ENCODE assay signal across 8 cellular contexts in the genomic region with DNA sequence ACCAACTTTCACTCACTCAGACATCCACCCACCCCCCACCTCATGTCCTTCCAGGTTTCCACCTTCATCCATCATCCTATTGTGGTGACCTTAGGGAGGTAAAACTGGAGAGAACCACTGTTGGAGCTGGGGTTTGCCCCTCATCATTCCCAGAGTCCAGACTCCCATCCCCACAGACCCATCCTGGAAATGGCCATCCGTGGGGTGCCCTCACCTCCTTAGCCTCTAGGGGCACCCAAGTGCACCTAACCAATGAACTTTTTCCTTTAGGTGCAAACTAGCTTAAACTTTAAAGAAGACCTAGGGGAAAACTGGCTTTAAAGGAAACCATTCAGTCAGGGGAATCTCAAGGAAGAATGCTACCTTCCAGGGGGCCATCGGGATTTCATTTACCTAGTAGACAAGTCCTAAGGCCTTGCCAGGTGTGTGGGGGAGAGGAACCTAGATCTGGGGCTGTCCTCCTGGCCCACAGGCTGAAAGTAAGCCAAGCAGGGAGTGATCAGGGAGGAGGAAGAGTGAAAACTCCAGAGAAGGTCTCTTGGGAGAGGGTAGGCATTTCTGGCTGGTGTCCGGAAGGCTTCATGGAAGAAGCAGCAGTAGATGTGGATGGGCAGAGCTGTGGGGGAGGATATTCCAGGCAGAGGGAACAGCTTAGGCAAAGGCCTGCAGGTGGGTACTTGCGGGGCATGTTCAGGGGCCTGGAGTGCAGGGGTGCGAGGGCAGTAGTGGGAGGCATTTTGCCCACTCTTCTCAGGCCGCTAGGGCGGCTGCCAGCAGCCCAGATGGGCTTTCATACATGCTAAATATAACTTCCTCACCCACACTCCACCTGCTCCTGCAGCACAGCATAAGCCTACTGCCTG. TPM values are rescaled to one million over a fixed set of nuclear protein-coding genes. Genes with fewer than 3 reads are reported as not detected.
DNase-seq lines count a peak whose midpoint lies in the region; ATAC-seq and TF ChIP-seq lines count a peak whose summit lies in the region.

No MANE protein-coding gene starts in this region.

- H3K4me1 Mint-ChIP-seq in HFFc6 (ENCODE audit: low read depth): peaks cover 23% of the 10 kb centered on the region
- H3K4me1 Mint-ChIP-seq in activated CD8-positive, alpha-beta T cell treated with anti-CD3 and anti-CD28 coated beads, Interleukin-2, amount 10 ng/mL, durations not matched to agents 7 days and 5 days (ENCODE audit: low read depth): peaks cover 74% of the 10 kb centered on the region
- peaks cover 21% of the 10 kb centered on the region for H3K4me1 Mint-ChIP-seq in type B pancreatic cell (ENCODE audit: unreplicated experiment)

- H3K36me3 Mint-ChIP-seq in HFFc6 (ENCODE audit: low read depth) (no peaks in the 10 kb centered on the region; the same call in 1 of the 2 replicates), type B pancreatic cell (no peaks in the 10 kb centered on the region)
- peaks cover 70% of the 10 kb centered on the region for H3K36me3 Mint-ChIP-seq in activated CD8-positive, alpha-beta T cell treated with anti-CD3 and anti-CD28 coated beads, Interleukin-2, amount 10 ng/mL, durations not matched to agents 7 days and 5 days (ENCODE audit: low read depth)

- no peak overlapping the region for H3K27ac Mint-ChIP-seq in HFFc6
- peak overlapping the region; percentile 51 for H3K27ac Mint-ChIP-seq in activated CD8-positive, alpha-beta T cell treated with anti-CD3 and anti-CD28 coated beads, Interleukin-2, amount 10 ng/mL, durations not matched to agents 7 days and 5 days
- peak overlapping the region; percentile 59 for H3K27ac Mint-ChIP-seq in type B pancreatic cell

- peaks cover 16% of the 10 kb centered on the region for H3K27me3 Mint-ChIP-seq in HFFc6 (ENCODE audit: insufficient read depth)
- H3K27me3 Mint-ChIP-seq in activated CD8-positive, alpha-beta T cell treated with anti-CD3 and anti-CD28 coated beads, Interleukin-2, amount 10 ng/mL, durations not matched to agents 7 days and 5 days (ENCODE audit: low read depth): no peaks in the 10 kb centered on the region
- H3K27me3 Mint-ChIP-seq in type B pancreatic cell: peaks cover 6% of the 10 kb centered on the region

- peak; percentile 65 for DNase-seq in D341Med (ENCODE audit: low spot score)
- no peak for DNase-seq in HFFc6
- DNase-seq in activated CD8-positive, alpha-beta T cell treated with anti-CD3 and anti-CD28 coated beads, Interleukin-2, amount 10 ng/mL, durations not matched to agents 7 days and 5 days: peak; percentile 55
- peak; percentile 67 for DNase-seq in germinal center (ENCODE audit: low spot score)
- DNase-seq in type B pancreatic cell (ENCODE audit: extremely low spot score, unreplicated experiment): no peak

- H3K9me3 Mint-ChIP-seq in HFFc6 (no peaks in the 10 kb centered on the region), type B pancreatic cell (no peaks in the 10 kb centered on the region)
- no peaks in the 10 kb centered on the region for H3K9me3 Mint-ChIP-seq in activated CD8-positive, alpha-beta T cell treated with anti-CD3 and anti-CD28 coated beads, Interleukin-2, amount 10 ng/mL, durations not matched to agents 7 days and 5 days (ENCODE audit: insufficient read depth)

- CTCF ChIA-PET in activated CD8-positive, alpha-beta T cell treated with anti-CD3 and anti-CD28 coated beads, Interleukin-2, amount 10 ng/mL, durations not matched to agents 7 days and 5 days (lab: Charles Lee): interaction anchor here (0.7 to 9.3 kb wide), 30 partner anchors 9 to 133 kb away, joined by 3 to 122 read pairs (median 4); partner anchors contain the start of genes F12, LMAN2, PFN3 and RGS14

- POLR2A ChIA-PET in activated CD8-positive, alpha-beta T cell treated with anti-CD3 and anti-CD28 coated beads, Interleukin-2, amount 10 ng/mL, durations not matched to agents 7 days and 5 days (lab: Charles Lee): interaction anchor here (0.5 to 1.3 kb wide), 3 partner anchors 10 to 57 kb away, joined by 4 to 6 read pairs (median 4); partner anchors contain the start of genes GRK6 and LMAN2

- no peak for ATAC-seq in activated CD8-positive, alpha-beta T cell treated with anti-CD3 and anti-CD28 coated beads, Interleukin-2, amount 10 ng/mL, durations not matched to agents 7 days and 5 days
- ATAC-seq in HG03342 (IDR thresholded peaks at IDR 0.05; ENCODE audit: unreplicated experiment): no peak
- ATAC-seq in GM18909 (IDR thresholded peaks at IDR 0.05; ENCODE audit: poor library complexity, unreplicated experiment): no peak
- no peak for ATAC-seq in HG02884 (IDR thresholded peaks at IDR 0.05; ENCODE audit: unreplicated experiment)

- TF ChIP-seq CTCF in HFFc6 (IDR thresholded peaks at IDR 0.05) (peak; percentile 80), type B pancreatic cell (conservative IDR thresholded peaks at IDR 0.05) (peak; percentile 74)

- H3K4me3 Mint-ChIP-seq in HFFc6 (peak overlapping the region; percentile 54; the same call in 1 of the 2 replicates), type B pancreatic cell (peak overlapping the region; percentile 82)
- no peak overlapping the region for H3K4me3 Mint-ChIP-seq in activated CD8-positive, alpha-beta T cell treated with anti-CD3 and anti-CD28 coated beads, Interleukin-2, amount 10 ng/mL, durations not matched to agents 7 days and 5 days

RNA-seq across cellular contexts. Expression of gene RGS14, which starts 11.6 kb away (rescaled TPM):
- total RNA-seq in HFFc6 (2021; fragmentation: NEBNext Ultra II Directional; extraction: Animal tissue kit (Norgen Biotek cat#: 25700)): 1 to 10 TPM; 1.0 to 2.2 (median 1.2) TPM
- 100 to 1,000 TPM; 112 to 117 TPM for total RNA-seq in activated CD8-positive, alpha-beta T cell treated with anti-CD3 and anti-CD28 coated beads, Interleukin-2, amount 10 ng/mL, durations not matched to agents 7 days and 5 days
- 8.9 and 16.6 TPM in 2 replicates for total RNA-seq in type B pancreatic cell (ENCODE audit: low replicate concordance)

RNA-seq across cellular contexts. Expression of gene SLC34A1, which starts 15.0 kb away (rescaled TPM):
- not detected for total RNA-seq in HFFc6 (2021; fragmentation: NEBNext Ultra II Directional; extraction: Animal tissue kit (Norgen Biotek cat#: 25700))
- total RNA-seq in activated CD8-positive, alpha-beta T cell treated with anti-CD3 and anti-CD28 coated beads, Interleukin-2, amount 10 ng/mL, durations not matched to agents 7 days and 5 days: 1 to 10 TPM; 2.0 to 2.1 TPM
- total RNA-seq in type B pancreatic cell (ENCODE audit: low replicate concordance): 0.12 and 0.22 TPM in 2 replicates

RNA-seq across cellular contexts. Expression of gene LMAN2, which starts 17.8 kb away (rescaled TPM):
- total RNA-seq in HFFc6 (2021; fragmentation: NEBNext Ultra II Directional; extraction: Animal tissue kit (Norgen Biotek cat#: 25700)): 100 to 1,000 TPM; 153 to 169 (median 164) TPM
- total RNA-seq in activated CD8-positive, alpha-beta T cell treated with anti-CD3 and anti-CD28 coated beads, Interleukin-2, amount 10 ng/mL, durations not matched to agents 7 days and 5 days: 100 to 1,000 TPM; 119 to 127 TPM
- 102 and 129 TPM in 2 replicates for total RNA-seq in type B pancreatic cell (ENCODE audit: low replicate concordance)

RNA-seq across cellular contexts. Expression of gene PFN3, which starts 31.2 kb away (rescaled TPM):
- total RNA-seq in HFFc6 (2021; fragmentation: NEBNext Ultra II Directional; extraction: Animal tissue kit (Norgen Biotek cat#: 25700)): not detected
- total RNA-seq in activated CD8-positive, alpha-beta T cell treated with anti-CD3 and anti-CD28 coated beads, Interleukin-2, amount 10 ng/mL, durations not matched to agents 7 days and 5 days: not detected
- total RNA-seq in type B pancreatic cell (ENCODE audit: low replicate concordance): not detected in 2 replicates

RNA-seq across cellular contexts. Expression of gene F12, which starts 40.1 kb away (rescaled TPM):
- 1 to 10 TPM in 1 of 6 experiments, under 1 TPM in 5; 0.63 to 1.2 (median 0.87) TPM for total RNA-seq in HFFc6 (2021; fragmentation: NEBNext Ultra II Directional; extraction: Animal tissue kit (Norgen Biotek cat#: 25700))
- 1 to 10 TPM; 3.2 to 3.5 TPM for total RNA-seq in activated CD8-positive, alpha-beta T cell treated with anti-CD3 and anti-CD28 coated beads, Interleukin-2, amount 10 ng/mL, durations not matched to agents 7 days and 5 days
- 3.2 and 5.7 TPM in 2 replicates for total RNA-seq in type B pancreatic cell (ENCODE audit: low replicate concordance)

Comparison
In these comparisons a context has a peak if more than half of its experiments do, and no peak if none do; other contexts are left out.
1. DNase-seq: peak in D341Med (single experiment), activated CD8-positive, alpha-beta T cell treated with anti-CD3 and anti-CD28 coated beads, Interleukin-2, amount 10 ng/mL, durations not matched to agents 7 days and 5 days (single experiment) and germinal center (single experiment); none in HFFc6 (single experiment) and type B pancreatic cell (single experiment).